1 cellular context compared by ENCODE assay signal in genomic region chr17:63832455-63832854, GRCh38.
TF ChIP-seq lines count a peak whose summit lies in the region.

No MANE protein-coding gene starts in this region.

TF ChIP-seq in GM12878, 131 proteins besides CTCF, POLR2A, EP300 and RAD21:
- TF ChIP-seq ZNF274 (IDR thresholded peaks at IDR 0.05; ENCODE audit: insufficient read depth, insufficient read length) (no peak), POU2F2 (IDR thresholded peaks at IDR 0.05; ENCODE audit: borderline replicate concordance, low read depth, low read length) (no peak), ZNF207 (IDR thresholded peaks at IDR 0.05; ENCODE audit: borderline replicate concordance) (no peak), ZNF622 (IDR thresholded peaks at IDR 0.05) (no peak), ZNF217 (IDR thresholded peaks at IDR 0.05) (no peak), STAT3 (IDR thresholded peaks at IDR 0.05; ENCODE audit: low read depth, low read length) (no peak), RELA (IDR thresholded peaks at IDR 0.05; ENCODE audit: borderline replicate concordance, partially characterized antibody) (no peak), PAX8 (IDR thresholded peaks at IDR 0.05) (no peak), ZBED1 (IDR thresholded peaks at IDR 0.05; ENCODE audit: borderline replicate concordance) (no peak), IRF3 (IDR thresholded peaks at IDR 0.05) (no peak), STAT1 (conservative IDR thresholded peaks at IDR 0.05) (no peak), USF2 (IDR thresholded peaks at IDR 0.05; ENCODE audit: borderline replicate concordance, low read depth, low read length) (no peak), IRF5 (IDR thresholded peaks at IDR 0.05; ENCODE audit: borderline replicate concordance) (no peak), MXI1 (IDR thresholded peaks at IDR 0.05; ENCODE audit: low read depth, low read length) (no peak)
- TF ChIP-seq, protein P1, sequence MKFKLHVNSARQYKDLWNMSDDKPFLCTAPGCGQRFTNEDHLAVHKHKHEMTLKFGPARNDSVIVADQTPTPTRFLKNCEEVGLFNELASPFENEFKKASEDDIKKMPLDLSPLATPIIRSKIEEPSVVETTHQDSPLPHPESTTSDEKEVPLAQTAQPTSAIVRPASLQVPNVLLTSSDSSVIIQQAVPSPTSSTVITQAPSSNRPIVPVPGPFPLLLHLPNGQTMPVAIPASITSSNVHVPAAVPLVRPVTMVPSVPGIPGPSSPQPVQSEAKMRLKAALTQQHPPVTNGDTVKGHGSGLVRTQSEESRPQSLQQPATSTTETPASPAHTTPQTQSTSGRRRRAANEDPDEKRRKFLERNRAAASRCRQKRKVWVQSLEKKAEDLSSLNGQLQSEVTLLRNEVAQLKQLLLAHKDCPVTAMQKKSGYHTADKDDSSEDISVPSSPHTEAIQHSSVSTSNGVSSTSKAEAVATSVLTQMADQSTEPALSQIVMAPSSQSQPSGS (IDR thresholded peaks at IDR 0.05; ENCODE audit: low read length): no peak
- TF ChIP-seq, protein P2, sequence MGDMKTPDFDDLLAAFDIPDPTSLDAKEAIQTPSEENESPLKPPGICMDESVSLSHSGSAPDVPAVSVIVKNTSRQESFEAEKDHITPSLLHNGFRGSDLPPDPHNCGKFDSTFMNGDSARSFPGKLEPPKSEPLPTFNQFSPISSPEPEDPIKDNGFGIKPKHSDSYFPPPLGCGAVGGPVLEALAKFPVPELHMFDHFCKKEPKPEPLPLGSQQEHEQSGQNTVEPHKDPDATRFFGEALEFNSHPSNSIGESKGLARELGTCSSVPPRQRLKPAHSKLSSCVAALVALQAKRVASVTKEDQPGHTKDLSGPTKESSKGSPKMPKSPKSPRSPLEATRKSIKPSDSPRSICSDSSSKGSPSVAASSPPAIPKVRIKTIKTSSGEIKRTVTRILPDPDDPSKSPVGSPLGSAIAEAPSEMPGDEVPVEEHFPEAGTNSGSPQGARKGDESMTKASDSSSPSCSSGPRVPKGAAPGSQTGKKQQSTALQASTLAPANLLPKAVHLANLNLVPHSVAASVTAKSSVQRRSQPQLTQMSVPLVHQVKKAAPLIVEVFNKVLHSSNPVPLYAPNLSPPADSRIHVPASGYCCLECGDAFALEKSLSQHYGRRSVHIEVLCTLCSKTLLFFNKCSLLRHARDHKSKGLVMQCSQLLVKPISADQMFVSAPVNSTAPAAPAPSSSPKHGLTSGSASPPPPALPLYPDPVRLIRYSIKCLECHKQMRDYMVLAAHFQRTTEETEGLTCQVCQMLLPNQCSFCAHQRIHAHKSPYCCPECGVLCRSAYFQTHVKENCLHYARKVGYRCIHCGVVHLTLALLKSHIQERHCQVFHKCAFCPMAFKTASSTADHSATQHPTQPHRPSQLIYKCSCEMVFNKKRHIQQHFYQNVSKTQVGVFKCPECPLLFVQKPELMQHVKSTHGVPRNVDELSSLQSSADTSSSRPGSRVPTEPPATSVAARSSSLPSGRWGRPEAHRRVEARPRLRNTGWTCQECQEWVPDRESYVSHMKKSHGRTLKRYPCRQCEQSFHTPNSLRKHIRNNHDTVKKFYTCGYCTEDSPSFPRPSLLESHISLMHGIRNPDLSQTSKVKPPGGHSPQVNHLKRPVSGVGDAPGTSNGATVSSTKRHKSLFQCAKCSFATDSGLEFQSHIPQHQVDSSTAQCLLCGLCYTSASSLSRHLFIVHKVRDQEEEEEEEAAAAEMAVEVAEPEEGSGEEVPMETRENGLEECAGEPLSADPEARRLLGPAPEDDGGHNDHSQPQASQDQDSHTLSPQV (IDR thresholded peaks at IDR 0.05): no peak
